ENCODE assay signal across 9 cellular contexts in the genomic region with DNA sequence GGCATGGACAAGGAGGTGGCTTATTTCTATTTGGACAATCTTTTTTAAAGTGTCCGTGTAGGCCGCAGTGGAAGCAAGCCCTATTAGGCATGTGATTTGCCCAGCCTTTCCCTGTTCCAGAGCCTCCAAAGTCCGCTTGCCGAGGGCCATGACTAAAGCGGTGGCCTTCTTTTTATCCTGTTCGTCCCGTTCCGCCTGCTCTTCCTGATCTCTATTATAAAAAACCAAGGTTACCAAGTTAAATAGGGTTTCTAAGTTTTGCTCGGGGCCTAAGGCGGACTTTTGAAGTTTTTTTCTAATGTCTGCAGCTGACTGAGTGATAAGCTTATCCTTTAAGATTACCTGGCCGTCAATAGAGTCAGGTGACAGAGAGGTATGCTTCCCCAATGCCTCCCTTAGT. TPM values are rescaled to one million over a fixed set of nuclear protein-coding genes. Genes with fewer than 3 reads are reported as not detected.
"Had no signal": no experiment of that assay in that cellular context is flagged by ENCODE, and none has a peak within 500 bp of the region (broad histone marks: within the 10 kb centered on the region; RNA-seq: fewer than 3 reads in every experiment).

No MANE protein-coding gene starts in this region.

- H3K27ac Mint-ChIP-seq: HFFc6 had no signal

- H3K9me3 ChIP-seq: HAP-1 had no signal

- H3K36me3 ChIP-seq: HAP-1 had no signal

- DNase-seq: GM23248, GOT3, H7, HFFc6, IMR-90, KG1 had no signal

- H3K4me3 ChIP-seq: GM23248, HAP-1, K562 had no signal

- H3K4me3 Mint-ChIP-seq: HFFc6 had no signal

- H3K4me1 ChIP-seq: HAP-1 had no signal

- H2AFZ ChIP-seq: GM23248 had no signal

- H3K9ac ChIP-seq: GM23248 had no signal

- H3K27ac ChIP-seq: GM23248 had no signal

- ATAC-seq: HCT116, K562 had no signal

RNA-seq across cellular contexts. Expression of a gene that starts 21.6 kb away (rescaled TPM):
- total RNA-seq: GM23248, H7, HFFc6, IMR-90 had no signal
- polyA plus RNA-seq: IMR-90 had no signal
